Comparison of ENCODE assay signal across 12 cellular contexts in the genomic region with DNA sequence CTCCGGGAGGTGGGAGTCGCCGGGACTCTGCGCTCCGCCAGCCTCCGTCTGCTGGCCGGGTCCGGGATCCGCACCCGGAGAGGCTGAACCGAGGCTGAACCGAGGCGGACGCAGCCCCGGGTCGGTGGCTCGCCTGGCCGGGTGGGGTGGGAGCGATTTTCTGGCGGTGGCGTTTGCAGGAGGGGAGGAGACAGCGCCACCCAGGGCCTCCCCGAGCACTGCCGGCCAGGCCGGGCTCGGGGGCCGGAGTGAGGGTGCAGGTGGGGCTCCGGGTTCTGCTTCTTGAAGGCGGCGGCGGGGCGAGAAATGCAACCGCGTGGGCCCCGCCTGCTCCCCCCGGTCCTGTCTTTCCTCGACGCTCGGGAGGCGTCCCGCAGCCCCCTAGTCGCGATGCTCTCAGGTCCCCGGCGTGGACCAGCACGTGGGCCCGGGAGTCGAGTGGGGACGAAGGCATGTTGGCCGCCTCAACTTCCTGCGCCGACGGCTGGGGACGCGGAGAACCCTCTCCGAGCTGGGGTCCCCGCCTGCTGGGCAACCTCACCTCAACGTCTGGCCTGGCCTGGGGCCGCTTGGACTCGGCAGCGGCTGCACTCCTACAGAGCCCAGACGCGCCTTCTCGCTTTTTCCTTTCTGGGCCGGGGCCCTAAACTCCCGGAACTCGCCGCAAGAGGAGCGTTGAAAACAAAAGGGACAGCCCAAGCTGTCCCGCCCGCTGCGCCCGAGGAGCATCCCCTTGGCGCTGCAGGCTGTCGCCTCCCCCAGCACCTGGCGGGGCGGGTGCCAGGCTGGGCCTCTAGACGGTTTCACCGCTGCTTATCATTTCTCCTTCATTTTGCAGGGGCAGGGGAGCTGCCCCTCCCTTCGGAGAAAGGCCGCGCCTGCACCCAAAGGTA. TPM values are rescaled to one million over a fixed set of nuclear protein-coding genes. Genes with fewer than 3 reads are reported as not detected.
DNase-seq lines count a peak whose midpoint lies in the region; ATAC-seq and TF ChIP-seq lines count a peak whose summit lies in the region.
"Had no signal": no experiment of that assay in that cellular context is flagged by ENCODE, and none has a peak within 500 bp of the region (broad histone marks: within the 10 kb centered on the region; RNA-seq: fewer than 3 reads in every experiment).

No MANE protein-coding gene starts in this region.

- H3K27ac ChIP-seq in SJCRH30 (no peak overlapping the region), iPS-18a (ENCODE audit: low read length) (no peak overlapping the region)
- H3K27ac ChIP-seq: VCaP had no signal

- no peaks in the 10 kb centered on the region for H3K4me1 ChIP-seq in SJCRH30
- H3K4me1 ChIP-seq in iPS-18a (ENCODE audit: control insufficient read depth, low read depth, low read length): peaks cover 27% of the 10 kb centered on the region

- no peaks in the 10 kb centered on the region for H3K36me3 ChIP-seq in SJCRH30
- H3K36me3 ChIP-seq in iPS-18a (ENCODE audit: control insufficient read depth, low read depth, low read length): no peaks in the 10 kb centered on the region

- H3K9me3 ChIP-seq in SJCRH30 (replicated peaks) (no peaks in the 10 kb centered on the region), iPS-18a (ENCODE audit: control insufficient read depth, low read depth, low read length) (no peaks in the 10 kb centered on the region)

- in situ Hi-C loops in GM13976 (cut with MboI; ENCODE audit: low sequenced_read_pairs, unreplicated experiment): no loop called here

- H3K9ac ChIP-seq in iPS-18a (ENCODE audit: low read length): no peak overlapping the region

- H3K27ac Mint-ChIP-seq in stimulated activated effector memory CD8-positive, alpha-beta T cell treated with anti-CD3 and anti-CD28 coated beads, Interleukin-12 subunit alpha, Interleukin-12 subunit beta, amount 100 ng/mL, for 72 hours: no peak overlapping the region
- H3K27ac Mint-ChIP-seq: CD4-positive, CD25-positive, alpha-beta regulatory T cell; nephron had no signal

- H3K9me3 Mint-ChIP-seq in stimulated activated effector memory CD8-positive, alpha-beta T cell treated with anti-CD3 and anti-CD28 coated beads, Interleukin-12 subunit alpha, Interleukin-12 subunit beta, amount 100 ng/mL, for 72 hours: no peaks in the 10 kb centered on the region

- DNase-seq in activated T-cell treated with anti-CD3 and anti-CD28 coated beads, Interleukin-2, amount 50 U/mL, for 48 hours: peak; percentile 27 to 31
- DNase-seq in activated T-cell treated with anti-CD3 and anti-CD28 coated beads, Interleukin-2, amount 50 U/mL, for 1 hour: no peak
- peak in 1 of 2 experiments; percentile 21 for DNase-seq in SJCRH30
- peak in 1 of 2 donors; percentile 49 for DNase-seq in stimulated activated effector memory CD8-positive, alpha-beta T cell treated with anti-CD3 and anti-CD28 coated beads, Interleukin-12 subunit alpha, Interleukin-12 subunit beta, amount 100 ng/mL, for 72 hours (ENCODE audit: low spot score in 2 of 2)
- no peak for DNase-seq in stimulated activated CD4-positive, alpha-beta T cell treated with anti-CD3 and anti-CD28 coated beads, Interleukin-2, amount 100 ng/mL, for 48 hours
- DNase-seq in GM13976 (ENCODE audit: low spot score): no peak
- DNase-seq: CD4-positive, CD25-positive, alpha-beta regulatory T cell had no signal

- peaks cover 23% of the 10 kb centered on the region for H3K4me1 Mint-ChIP-seq in stimulated activated effector memory CD8-positive, alpha-beta T cell treated with anti-CD3 and anti-CD28 coated beads, Interleukin-12 subunit alpha, Interleukin-12 subunit beta, amount 100 ng/mL, for 72 hours

- H3K4me3 ChIP-seq in SJCRH30 (peak overlapping the region; percentile 26), iPS-18a (ENCODE audit: low read length) (peak overlapping the region; percentile 12)

- TF ChIP-seq CTCF in GM13976 (IDR thresholded peaks at IDR 0.05; ENCODE audit: borderline replicate concordance, control extremely low read depth, extremely low read depth, insufficient read depth, missing control alignments): no peak

- no peaks in the 10 kb centered on the region for H3K36me3 Mint-ChIP-seq in stimulated activated effector memory CD8-positive, alpha-beta T cell treated with anti-CD3 and anti-CD28 coated beads, Interleukin-12 subunit alpha, Interleukin-12 subunit beta, amount 100 ng/mL, for 72 hours
- H3K36me3 Mint-ChIP-seq: CD4-positive, CD25-positive, alpha-beta regulatory T cell had no signal

- ATAC-seq in stimulated activated effector memory CD8-positive, alpha-beta T cell treated with anti-CD3 and anti-CD28 coated beads, Interleukin-12 subunit alpha, Interleukin-12 subunit beta, amount 100 ng/mL, for 72 hours: no peak
- no peak for ATAC-seq in HG02678 (IDR thresholded peaks at IDR 0.05; ENCODE audit: unreplicated experiment)
- ATAC-seq: HCT116 had no signal

- H3K4me3 Mint-ChIP-seq in stimulated activated effector memory CD8-positive, alpha-beta T cell treated with anti-CD3 and anti-CD28 coated beads, Interleukin-12 subunit alpha, Interleukin-12 subunit beta, amount 100 ng/mL, for 72 hours: peak overlapping the region; percentile 42

- H3K27me3 ChIP-seq in SJCRH30 (peaks cover 12% of the 10 kb centered on the region; the same call in 1 of the 2 replicates), iPS-18a (ENCODE audit: control insufficient read depth, insufficient read depth, low read length) (peaks cover 100% of the 10 kb centered on the region)

RNA-seq across cellular contexts. Expression of gene VAX1, which starts 25.2 kb away (rescaled TPM):
- not detected in 2 replicates for total RNA-seq in SJCRH30 (2014; rRNA removed; shearing (Covaris generic))
- total RNA-seq: CD4-positive, CD25-positive, alpha-beta regulatory T cell had no signal

RNA-seq across cellular contexts. Expression of gene KCNK18, which starts 34.0 kb away (rescaled TPM):
- not detected in 2 replicates for total RNA-seq in SJCRH30 (2014; rRNA removed; shearing (Covaris generic))
- total RNA-seq: CD4-positive, CD25-positive, alpha-beta regulatory T cell had no signal

Comparison
In these comparisons a context has a peak if more than half of its experiments do, and no peak if none do; other contexts are left out.
1. DNase-seq: peak in activated T-cell treated with anti-CD3 and anti-CD28 coated beads, Interleukin-2, amount 50 U/mL, for 48 hours (2 of 2); none in activated T-cell treated with anti-CD3 and anti-CD28 coated beads, Interleukin-2, amount 50 U/mL, for 1 hour (single experiment), stimulated activated CD4-positive, alpha-beta T cell treated with anti-CD3 and anti-CD28 coated beads, Interleukin-2, amount 100 ng/mL, for 48 hours (0 of 2) and GM13976 (single experiment).